12 cellular contexts compared by ENCODE assay signal in the genomic region with DNA sequence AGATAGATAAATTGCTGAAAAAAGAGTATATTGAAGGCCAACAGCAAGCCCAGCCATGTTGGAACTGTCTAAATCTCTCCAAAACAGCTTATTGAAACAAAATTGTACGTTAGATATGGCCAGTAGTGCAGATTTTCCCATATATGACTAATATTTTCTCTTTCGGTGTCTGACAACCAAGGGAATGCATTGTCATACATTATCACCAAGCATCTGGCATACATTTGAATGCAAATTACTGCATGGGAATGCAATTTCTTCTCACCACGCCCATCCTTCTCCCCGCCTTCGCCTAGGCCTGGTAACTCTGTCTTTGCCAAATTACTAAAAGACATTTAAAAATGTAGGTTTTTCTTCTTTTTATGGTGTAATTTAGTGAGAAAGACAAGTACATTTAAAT. TPM values are rescaled to one million over a fixed set of nuclear protein-coding genes. Genes with fewer than 3 reads are reported as not detected.
DNase-seq lines count a peak whose midpoint lies in the region; ATAC-seq and TF ChIP-seq lines count a peak whose summit lies in the region.
"Had no signal": no experiment of that assay in that cellular context is flagged by ENCODE, and none has a peak within 500 bp of the region (broad histone marks: within the 10 kb centered on the region; RNA-seq: fewer than 3 reads in every experiment).

No MANE protein-coding gene starts in this region.

- no peaks in the 10 kb centered on the region for H3K79me2 ChIP-seq in SK-N-SH (ENCODE audit: insufficient read depth)

- POLR2A ChIA-PET in SK-N-SH (lab: Yijun Ruan, JAX): no interaction called here

- no peaks in the 10 kb centered on the region for H3K9me2 ChIP-seq in SK-N-SH

- H3K27me3 ChIP-seq in SK-N-SH (ENCODE audit: insufficient read depth): no peaks in the 10 kb centered on the region
- no peaks in the 10 kb centered on the region for H3K27me3 ChIP-seq in adipocyte (replicated peaks; ENCODE audit: control insufficient read depth, insufficient read depth, low read length)

- no peak overlapping the region for H2AFZ ChIP-seq in SK-N-SH (ENCODE audit: low read depth)

- no peaks in the 10 kb centered on the region for H3K9me3 ChIP-seq in SK-N-SH
- no peaks in the 10 kb centered on the region for H3K9me3 ChIP-seq in adipocyte (ENCODE audit: control insufficient read depth, low read length)
- no peaks in the 10 kb centered on the region for H3K9me3 ChIP-seq in mucosa of descending colon

- no peak overlapping the region for H3K27ac ChIP-seq in SK-N-SH (ENCODE audit: low read depth in 2 of 2, low read length in 1 of 2)
- H3K27ac ChIP-seq: 22Rv1 had no signal

- intact Hi-C loops in mucosa of descending colon (cut with DNase I, micrococcal nuclease): no loop called here

- H3K4me3 ChIP-seq in SK-N-SH (ENCODE audit: low read depth in 2 of 2, low read length in 1 of 2) (no peak overlapping the region), adipocyte (ENCODE audit: low read length) (no peak overlapping the region), fibroblast of mammary gland (ENCODE audit: control insufficient read depth, low read depth, low read length) (no peak overlapping the region), mucosa of descending colon (no peak overlapping the region)

- 82% methylated on average over 5 of the region's 5 CpGs for WGBS in SK-N-SH (ENCODE audit: low lambda C conversion rate)

- H3K4me1 ChIP-seq in SK-N-SH (ENCODE audit: control insufficient read depth in 1 of 2, insufficient read depth in 2 of 2, low read depth in 1 of 2, low read length in 1 of 2): peaks cover 0 to 3% of the 10 kb centered on the region in 2 experiments; a peak in 1 of 4 replicates
- H3K4me1 ChIP-seq in adipocyte (ENCODE audit: control insufficient read depth, insufficient read depth, low read length): peaks cover 21% of the 10 kb centered on the region
- H3K4me1 ChIP-seq in mucosa of descending colon (ENCODE audit: low read depth): no peaks in the 10 kb centered on the region

- peaks cover 6% of the 10 kb centered on the region for H3F3A ChIP-seq in SK-N-SH (replicated peaks; ENCODE audit: insufficient read depth)

- DNase-seq in SK-N-SH (no peak), adipocyte (ENCODE audit: low read depth) (peak; percentile 80), fibroblast of mammary gland (ENCODE audit: low read depth) (peak; percentile 46), NCI-H2107 (lab: John Stamatoyannopoulos, UW) (no peak), mucosa of descending colon (no peak)
- no peak for DNase-seq in stimulated activated CD4-positive, alpha-beta T cell treated with anti-CD3 and anti-CD28 coated beads, Interleukin-12 subunit alpha, Interleukin-12 subunit beta, amount 100 ng/mL, for 4 hours
- DNase-seq: NCI-H2081, NCI-H226, PC-3 had no signal

- TF ChIP-seq EP300 in SK-N-SH (IDR thresholded peaks at IDR 0.05; ENCODE audit: borderline replicate concordance in 1 of 2, low read depth in 1 of 2, low read length in 1 of 2): no peak

- TF ChIP-seq CTCF in SK-N-SH (IDR thresholded peaks at IDR 0.05) (no peak), fibroblast of mammary gland (conservative IDR thresholded peaks at IDR 0.05; ENCODE audit: control insufficient read depth, insufficient read depth, low read depth, low read length) (no peak), mucosa of descending colon (IDR thresholded peaks at IDR 0.05) (no peak)

- ATAC-seq in SK-N-SH treated with all-trans-retinoic acid at 6 μM for 48 hours (peak; percentile 35; the same call in 2 of the 3 replicates), HG03457 (IDR thresholded peaks at IDR 0.05; ENCODE audit: unreplicated experiment) (no peak), mucosa of descending colon (no peak)
- ATAC-seq: PC-3 had no signal

- CTCF ChIA-PET in SK-N-SH (lab: Yijun Ruan, JAX): no interaction called here

- H3K9ac ChIP-seq in SK-N-SH (no peak overlapping the region), adipocyte (ENCODE audit: low read length) (no peak overlapping the region)

- no peaks in the 10 kb centered on the region for H4K20me1 ChIP-seq in SK-N-SH (ENCODE audit: insufficient read depth)

- H3K36me3 ChIP-seq in SK-N-SH (replicated peaks in 1 of 2; ENCODE audit: control insufficient read depth in 1 of 2, insufficient read depth in 2 of 2, low read length in 1 of 2) (no peaks in the 10 kb centered on the region), adipocyte (ENCODE audit: control insufficient read depth, insufficient read depth, low read length, severe bottlenecking) (no peaks in the 10 kb centered on the region), mucosa of descending colon (ENCODE audit: low read depth) (no peaks in the 10 kb centered on the region)

- no peak overlapping the region for H3K4me2 ChIP-seq in SK-N-SH

- TF ChIP-seq RAD21 in SK-N-SH (IDR thresholded peaks at IDR 0.05; ENCODE audit: low read length): no peak

TF ChIP-seq in SK-N-SH treated with all-trans-retinoic acid at 6 μM for 48 hours, 23 proteins besides CTCF, POLR2A, EP300 and RAD21:
- TF ChIP-seq TOX (CRISPR knock-in tag; IDR thresholded peaks at IDR 0.05; ENCODE audit: borderline replicate concordance) (no peak), ZNF565 (CRISPR knock-in tag; conservative IDR thresholded peaks at IDR 0.05; ENCODE audit: low read depth) (no peak), ARNTL (CRISPR knock-in tag; IDR thresholded peaks at IDR 0.05; ENCODE audit: borderline replicate concordance, low read depth) (no peak), ZFP3 (CRISPR knock-in tag; IDR thresholded peaks at IDR 0.05) (no peak), ISL1 (CRISPR knock-in tag; IDR thresholded peaks at IDR 0.05) (no peak)
TF ChIP-seq in SK-N-SH treated with all-trans-retinoic acid at 6 μM for 48 hours: peak in this region for 0.

TF ChIP-seq in SK-N-SH, 30 proteins besides CTCF, POLR2A, EP300 and RAD21 (continues in another document):
- TF ChIP-seq RFX5 (IDR thresholded peaks at IDR 0.05; ENCODE audit: low read length) (no peak), POLR2AphosphoS5 (IDR thresholded peaks at IDR 0.05; ENCODE audit: low read depth, low read length) (no peak), FOXM1 (IDR thresholded peaks at IDR 0.05; ENCODE audit: low read depth) (no peak), TEAD4 (IDR thresholded peaks at IDR 0.05; ENCODE audit: borderline replicate concordance, insufficient read depth) (no peak), MXI1 (IDR thresholded peaks at IDR 0.05; ENCODE audit: low read depth, low read length) (no peak), FOSL2 (IDR thresholded peaks at IDR 0.05; ENCODE audit: borderline replicate concordance, low read depth) (no peak), RCOR1 (IDR thresholded peaks at IDR 0.05; ENCODE audit: low read length) (no peak), GATA2 (CRISPR knock-in tag; IDR thresholded peaks at IDR 0.05) (no peak), NFIC (IDR thresholded peaks at IDR 0.05; ENCODE audit: borderline replicate concordance) (no peak), TAF1 (IDR thresholded peaks at IDR 0.05; ENCODE audit: borderline replicate concordance, low read depth, low read length) (no peak), SMC3 (IDR thresholded peaks at IDR 0.05; ENCODE audit: low read depth, low read length) (no peak)
- TF ChIP-seq, protein P1, sequence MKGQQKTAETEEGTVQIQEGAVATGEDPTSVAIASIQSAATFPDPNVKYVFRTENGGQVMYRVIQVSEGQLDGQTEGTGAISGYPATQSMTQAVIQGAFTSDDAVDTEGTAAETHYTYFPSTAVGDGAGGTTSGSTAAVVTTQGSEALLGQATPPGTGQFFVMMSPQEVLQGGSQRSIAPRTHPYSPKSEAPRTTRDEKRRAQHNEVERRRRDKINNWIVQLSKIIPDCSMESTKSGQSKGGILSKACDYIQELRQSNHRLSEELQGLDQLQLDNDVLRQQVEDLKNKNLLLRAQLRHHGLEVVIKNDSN (IDR thresholded peaks at IDR 0.05; ENCODE audit: borderline replicate concordance, low read depth): no peak
- TF ChIP-seq, protein P2, sequence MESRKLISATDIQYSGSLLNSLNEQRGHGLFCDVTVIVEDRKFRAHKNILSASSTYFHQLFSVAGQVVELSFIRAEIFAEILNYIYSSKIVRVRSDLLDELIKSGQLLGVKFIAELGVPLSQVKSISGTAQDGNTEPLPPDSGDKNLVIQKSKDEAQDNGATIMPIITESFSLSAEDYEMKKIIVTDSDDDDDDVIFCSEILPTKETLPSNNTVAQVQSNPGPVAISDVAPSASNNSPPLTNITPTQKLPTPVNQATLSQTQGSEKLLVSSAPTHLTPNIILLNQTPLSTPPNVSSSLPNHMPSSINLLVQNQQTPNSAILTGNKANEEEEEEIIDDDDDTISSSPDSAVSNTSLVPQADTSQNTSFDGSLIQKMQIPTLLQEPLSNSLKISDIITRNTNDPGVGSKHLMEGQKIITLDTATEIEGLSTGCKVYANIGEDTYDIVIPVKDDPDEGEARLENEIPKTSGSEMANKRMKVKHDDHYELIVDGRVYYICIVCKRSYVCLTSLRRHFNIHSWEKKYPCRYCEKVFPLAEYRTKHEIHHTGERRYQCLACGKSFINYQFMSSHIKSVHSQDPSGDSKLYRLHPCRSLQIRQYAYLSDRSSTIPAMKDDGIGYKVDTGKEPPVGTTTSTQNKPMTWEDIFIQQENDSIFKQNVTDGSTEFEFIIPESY (IDR thresholded peaks at IDR 0.05; ENCODE audit: borderline replicate concordance, low read depth): no peak
- TF ChIP-seq, protein P3, sequence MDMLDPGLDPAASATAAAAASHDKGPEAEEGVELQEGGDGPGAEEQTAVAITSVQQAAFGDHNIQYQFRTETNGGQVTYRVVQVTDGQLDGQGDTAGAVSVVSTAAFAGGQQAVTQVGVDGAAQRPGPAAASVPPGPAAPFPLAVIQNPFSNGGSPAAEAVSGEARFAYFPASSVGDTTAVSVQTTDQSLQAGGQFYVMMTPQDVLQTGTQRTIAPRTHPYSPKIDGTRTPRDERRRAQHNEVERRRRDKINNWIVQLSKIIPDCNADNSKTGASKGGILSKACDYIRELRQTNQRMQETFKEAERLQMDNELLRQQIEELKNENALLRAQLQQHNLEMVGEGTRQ (IDR thresholded peaks at IDR 0.05; ENCODE audit: borderline replicate concordance, low read depth, low read length): no peak

RNA-seq across cellular contexts. Expression of a gene that starts 32.5 kb away (rescaled TPM):
- polyA plus RNA-seq in SK-N-SH (2012; rRNA removed): 5.2 and 7.0 TPM in 2 replicates
- 10.6 and 11.1 TPM in 2 replicates for polyA plus RNA-seq in SK-N-SH (2012; cell fraction: cytosol; rRNA removed)
- polyA plus RNA-seq in SK-N-SH (2012; cell fraction: nucleus; rRNA removed): 9.2 and 9.9 TPM in 2 replicates
- 10 to 100 TPM; 14.0 to 31.4 (median 23.7) TPM for total RNA-seq in mucosa of descending colon

Comparison
In these comparisons a context has a peak if more than half of its experiments do, and no peak if none do; other contexts are left out.
1. DNase-seq: peak in adipocyte (single experiment) and fibroblast of mammary gland (single experiment); none in SK-N-SH (single experiment), NCI-H2107 (single experiment), stimulated activated CD4-positive, alpha-beta T cell treated with anti-CD3 and anti-CD28 coated beads, Interleukin-12 subunit alpha, Interleukin-12 subunit beta, amount 100 ng/mL, for 4 hours (single experiment) and mucosa of descending colon (0 of 3).